Comparison of ENCODE assay signal across 8 cellular contexts in genomic region chr17:19647697-19648474, GRCh38. TPM values are rescaled to one million over a fixed set of nuclear protein-coding genes. Genes with fewer than 3 reads are reported as not detected.
DNase-seq lines count a peak whose midpoint lies in the region; ATAC-seq and TF ChIP-seq lines count a peak whose summit lies in the region.

No MANE protein-coding gene starts in this region.

- H3K4me3 Mint-ChIP-seq in activated naive CD4-positive, alpha-beta T cell treated with anti-CD3 and anti-CD28 coated beads, Interleukin-2, amount 10 ng/mL, durations not matched to agents 7 days and 5 days: peak overlapping the region; percentile 92
- H3K4me3 Mint-ChIP-seq in neural crest cell (peak overlapping the region; percentile 91), type B pancreatic cell (peak overlapping the region; percentile 91)

- H3K4me1 ChIP-seq in OCI-LY1 (ENCODE audit: insufficient read depth, low read length, severe bottlenecking) (peaks cover 28% of the 10 kb centered on the region), gastroesophageal sphincter (peaks cover 9 to 63% (median 20%) of the 10 kb centered on the region in 3 donors)

- TF ChIP-seq CTCF in C4-2B (conservative IDR thresholded peaks at IDR 0.05): no peak
- TF ChIP-seq CTCF in OCI-LY1 (IDR thresholded peaks at IDR 0.05; ENCODE audit: low read length): no peak
- TF ChIP-seq CTCF in gastroesophageal sphincter (IDR thresholded peaks at IDR 0.05): no peak
- no peak for TF ChIP-seq CTCF in neural crest cell (conservative IDR thresholded peaks at IDR 0.05)
- no peak for TF ChIP-seq CTCF in type B pancreatic cell (conservative IDR thresholded peaks at IDR 0.05)

- H3K27ac ChIP-seq in C4-2B (peak overlapping the region; percentile 88), OCI-LY1 (ENCODE audit: low read depth, low read length, poor library complexity, severe bottlenecking) (no peak overlapping the region), gastroesophageal sphincter (peak overlapping the region; percentile 95 to 97 (median 96))

- peaks cover 9% of the 10 kb centered on the region for H3K36me3 Mint-ChIP-seq in activated naive CD4-positive, alpha-beta T cell treated with anti-CD3 and anti-CD28 coated beads, Interleukin-2, amount 10 ng/mL, durations not matched to agents 7 days and 5 days
- H3K36me3 Mint-ChIP-seq in neural crest cell (ENCODE audit: low read depth): peaks cover 3% of the 10 kb centered on the region
- H3K36me3 Mint-ChIP-seq in type B pancreatic cell: peaks cover 14% of the 10 kb centered on the region

- H4K20me1 ChIP-seq in OCI-LY1 (ENCODE audit: insufficient read depth, low read length): no peaks in the 10 kb centered on the region

- peaks cover 15% of the 10 kb centered on the region for H3K36me3 ChIP-seq in OCI-LY1 (ENCODE audit: insufficient read depth, low read length)
- H3K36me3 ChIP-seq in gastroesophageal sphincter: peaks cover 0 to under 1% of the 10 kb centered on the region in 2 donors

- H3K9me3 Mint-ChIP-seq in activated naive CD4-positive, alpha-beta T cell treated with anti-CD3 and anti-CD28 coated beads, Interleukin-2, amount 10 ng/mL, durations not matched to agents 7 days and 5 days: no peaks in the 10 kb centered on the region
- H3K9me3 Mint-ChIP-seq in neural crest cell (no peaks in the 10 kb centered on the region), type B pancreatic cell (no peaks in the 10 kb centered on the region)

- H3K4me3 ChIP-seq in OCI-LY1 (ENCODE audit: low read depth, low read length, poor library complexity, severe bottlenecking): peak overlapping the region; percentile 71
- peak overlapping the region; percentile 68 to 73 for H3K4me3 ChIP-seq in gastroesophageal sphincter

- H3K9me3 ChIP-seq in OCI-LY1 (ENCODE audit: low read length) (no peaks in the 10 kb centered on the region), gastroesophageal sphincter (no peaks in the 10 kb centered on the region)

- peak overlapping the region; percentile 85 for H3K27ac Mint-ChIP-seq in activated naive CD4-positive, alpha-beta T cell treated with anti-CD3 and anti-CD28 coated beads, Interleukin-2, amount 10 ng/mL, durations not matched to agents 7 days and 5 days
- H3K27ac Mint-ChIP-seq in neural crest cell (ENCODE audit: unreplicated experiment): peak overlapping the region; percentile 98
- peak overlapping the region; percentile 93 for H3K27ac Mint-ChIP-seq in type B pancreatic cell

- no peak for TF ChIP-seq EP300 in gastroesophageal sphincter (IDR thresholded peaks at IDR 0.05)

- CTCF ChIA-PET in activated naive CD4-positive, alpha-beta T cell treated with anti-CD3 and anti-CD28 coated beads, Interleukin-2, amount 10 ng/mL, durations not matched to agents 7 days and 5 days (lab: Charles Lee): interaction anchor here (0.5 to 3.9 kb wide), 12 partner anchors 10 to 1385 kb away, joined by 3 to 23 read pairs (median 3); partner anchors contain the start of gene B9D1

- TF ChIP-seq POLR2A in gastroesophageal sphincter (IDR thresholded peaks at IDR 0.05): no peak

- H3K9me2 ChIP-seq in OCI-LY1 (ENCODE audit: low read depth, low read length): no peaks in the 10 kb centered on the region

- H3K79me2 ChIP-seq in OCI-LY1 (ENCODE audit: insufficient read depth, low read length): peaks cover 6% of the 10 kb centered on the region

- H3K27me3 Mint-ChIP-seq in activated naive CD4-positive, alpha-beta T cell treated with anti-CD3 and anti-CD28 coated beads, Interleukin-2, amount 10 ng/mL, durations not matched to agents 7 days and 5 days: peaks cover 30% of the 10 kb centered on the region
- H3K27me3 Mint-ChIP-seq in neural crest cell (ENCODE audit: low read depth): peaks cover 4% of the 10 kb centered on the region
- H3K27me3 Mint-ChIP-seq in type B pancreatic cell: peaks cover 3% of the 10 kb centered on the region

- H3F3A ChIP-seq in OCI-LY1 (ENCODE audit: insufficient read depth, low read length): no peaks in the 10 kb centered on the region

- H2AFZ ChIP-seq in OCI-LY1 (ENCODE audit: low read length): 0 out of 2 replicates have a peak overlapping the region, but pooled peaks have one; percentile 20

- 0 to 1% methylated on average over 9 to 18 of the region's 37 CpGs for WGBS in gastroesophageal sphincter (ENCODE audit: low coverage in 1 of 2), 2 donors

- H3K27me3 ChIP-seq in OCI-LY1 (ENCODE audit: insufficient read depth, low read length): no peaks in the 10 kb centered on the region
- H3K27me3 ChIP-seq in gastroesophageal sphincter: no peaks in the 10 kb centered on the region

- peaks cover 38% of the 10 kb centered on the region for H3K4me1 Mint-ChIP-seq in activated naive CD4-positive, alpha-beta T cell treated with anti-CD3 and anti-CD28 coated beads, Interleukin-2, amount 10 ng/mL, durations not matched to agents 7 days and 5 days
- H3K4me1 Mint-ChIP-seq in neural crest cell (peaks cover 29% of the 10 kb centered on the region), type B pancreatic cell (ENCODE audit: unreplicated experiment) (peaks cover 35% of the 10 kb centered on the region)

- peak; percentile 42 for ATAC-seq in GM19035 (IDR thresholded peaks at IDR 0.05; ENCODE audit: unreplicated experiment)
- peak; percentile 13 for ATAC-seq in HG03457 (IDR thresholded peaks at IDR 0.05; ENCODE audit: unreplicated experiment)
- ATAC-seq in gastroesophageal sphincter: peak; percentile 58

- H3K9ac ChIP-seq in OCI-LY1 (ENCODE audit: low read length): peak overlapping the region; percentile 67

- DNase-seq in activated naive CD4-positive, alpha-beta T cell treated with anti-CD3 and anti-CD28 coated beads, Interleukin-2, amount 10 ng/mL, durations not matched to agents 7 days and 5 days: no peak
- DNase-seq in neural crest cell (ENCODE audit: low read depth, low spot score) (no peak), type B pancreatic cell (ENCODE audit: extremely low spot score, unreplicated experiment) (peak; percentile 72)

- H3K4me2 ChIP-seq in OCI-LY1 (ENCODE audit: low read length): peak overlapping the region; percentile 78

RNA-seq across cellular contexts. Expression of gene ALDH3A2, which starts 0.7 kb away (rescaled TPM):
- total RNA-seq in gastroesophageal sphincter (100 to 1,000 TPM in 3 of 4 donors, 10 to 100 TPM in 1; 61.9 to 162 (median 124) TPM), neural crest cell (53.4 and 54.4 TPM in 2 replicates), type B pancreatic cell (ENCODE audit: low replicate concordance) (57.7 and 69.8 TPM in 2 replicates)
